Comparison of ENCODE assay signal across 17 cellular contexts in the genomic region with DNA sequence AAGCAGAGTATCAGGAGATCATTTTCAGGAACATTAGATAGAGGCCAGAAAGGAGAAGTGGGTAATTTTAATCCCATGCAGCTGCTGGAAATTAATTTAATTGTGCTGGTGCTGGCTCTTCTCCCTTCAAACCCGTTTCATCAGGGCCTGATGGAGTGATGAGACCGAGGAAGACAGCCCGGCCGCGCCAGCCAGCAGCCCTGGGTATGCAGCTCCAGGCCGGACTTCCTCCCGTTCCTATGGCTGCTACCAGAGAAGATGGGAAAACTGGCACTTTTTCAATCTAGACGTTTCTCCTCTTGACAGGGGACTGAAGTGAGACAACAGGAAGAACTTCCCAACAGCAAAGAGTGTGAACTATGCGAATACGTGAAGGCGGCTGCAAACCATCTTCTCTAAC. TPM values are rescaled to one million over a fixed set of nuclear protein-coding genes. Genes with fewer than 3 reads are reported as not detected.
"Had no signal": no experiment of that assay in that cellular context is flagged by ENCODE, and none has a peak within 500 bp of the region (broad histone marks: within the 10 kb centered on the region; RNA-seq: fewer than 3 reads in every experiment).

No MANE protein-coding gene starts in this region.

- H3K4me3 ChIP-seq: lung, smooth muscle cell had no signal

- H3K27me3 ChIP-seq: dorsolateral prefrontal cortex had no signal

- H3K36me3 Mint-ChIP-seq: naive thymus-derived CD4-positive, alpha-beta T cell had no signal

- H3K9me3 Mint-ChIP-seq: naive thymus-derived CD4-positive, alpha-beta T cell; nephron progenitor cell had no signal

- DNase-seq: cortex of kidney; dorsolateral prefrontal cortex; effector CD8-positive, alpha-beta T cell; foreskin melanocyte; hippocampal formation; left colon; left ventricle myocardium superior; mesenchymal stem cell; naive thymus-derived CD4-positive, alpha-beta T cell; nephron progenitor cell; posterior cingulate gyrus; right cardiac atrium; stimulated activated CD4-positive, alpha-beta T cell treated with anti-CD3 and anti-CD28 coated beads, Interleukin-2, amount 100 ng/mL, for 48 hours; stimulated activated naive CD4-positive, alpha-beta T cell treated with Interleukin-2 at 50 U/mL for 16 hours; trophoblast cell had no signal

- H3K4me3 Mint-ChIP-seq: nephron progenitor cell had no signal

- H3K27ac Mint-ChIP-seq: nephron progenitor cell had no signal

RNA-seq across cellular contexts. Expression of gene ZBTB16, which starts 24.6 kb away (rescaled TPM):
- total RNA-seq: smooth muscle cell had no signal
- polyA plus RNA-seq: smooth muscle cell had no signal
